In the genomic region with DNA sequence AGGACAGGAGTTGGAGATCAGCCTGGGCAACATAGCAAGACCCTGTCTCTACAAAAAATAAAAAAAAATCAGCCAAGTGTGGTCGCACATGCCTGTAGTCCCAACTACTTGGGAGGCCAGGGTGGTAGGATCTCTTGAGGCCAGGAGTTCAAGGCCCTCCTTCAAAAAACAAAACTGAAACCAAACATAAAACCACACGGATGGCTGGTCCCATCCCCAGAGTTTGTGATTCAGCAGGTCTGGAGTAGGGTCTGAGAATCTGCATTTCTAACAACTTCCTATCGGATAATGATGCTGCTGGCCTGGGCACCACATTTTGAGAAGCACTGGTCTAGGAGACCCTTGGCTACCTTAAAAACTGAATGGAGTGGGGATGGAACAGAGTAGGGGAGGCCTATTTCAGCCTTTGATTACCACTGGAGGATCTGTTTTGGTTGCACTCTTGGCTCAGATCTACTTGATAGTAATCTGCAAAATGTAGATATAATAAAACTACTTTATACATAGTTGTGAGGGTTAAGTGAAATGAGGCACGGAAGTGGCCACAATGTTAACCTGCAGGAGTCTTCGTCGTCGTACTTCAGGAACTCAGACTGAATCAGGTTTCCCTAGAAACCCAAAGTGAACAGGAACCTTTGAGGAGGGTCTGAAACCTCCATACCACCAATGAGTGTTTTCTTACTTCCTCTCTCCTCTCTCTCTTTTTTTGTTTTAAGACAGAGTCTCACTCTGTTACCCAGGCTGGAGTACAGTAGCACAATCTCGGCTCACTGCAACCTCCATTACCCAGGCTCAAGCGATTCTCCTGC, we compare ENCODE assay signal across 12 cellular contexts. TPM values are rescaled to one million over a fixed set of nuclear protein-coding genes. Genes with fewer than 3 reads are reported as not detected.
DNase-seq lines count a peak whose midpoint lies in the region; ATAC-seq and TF ChIP-seq lines count a peak whose summit lies in the region.
"Had no signal": no experiment of that assay in that cellular context is flagged by ENCODE, and none has a peak within 500 bp of the region (broad histone marks: within the 10 kb centered on the region; RNA-seq: fewer than 3 reads in every experiment).

No MANE protein-coding gene starts in this region.

- CTCF ChIA-PET in GM10248 (lab: Yijun Ruan, JAX) = interaction anchor here (1.2 to 3.6 kb wide), 6 partner anchors 11 to 125 kb away, joined by 3 to 16 read pairs (median 5); a partner anchor contains a TSS
- CTCF ChIA-PET in RWPE1 (lab: Yijun Ruan, JAX) = interaction anchor here (0.5 kb wide), 1 partner anchor 125 kb away, joined by 3 read pairs; no protein-coding TSS in a partner anchor

- no peak for TF ChIP-seq POLR2A in spleen (IDR thresholded peaks at IDR 0.05)

- TF ChIP-seq CTCF in GM10248 (IDR thresholded peaks at IDR 0.05; ENCODE audit: control extremely low read depth, extremely low read depth, low read depth, missing control alignments) = no peak
- no peak for TF ChIP-seq CTCF in RWPE1 (conservative IDR thresholded peaks at IDR 0.05; ENCODE audit: low read depth)
- TF ChIP-seq CTCF in spleen (IDR thresholded peaks at IDR 0.05 in 8 of 11, conservative IDR thresholded peaks at IDR 0.05 in 3 of 11) = no peak

- H3K4me1 ChIP-seq in spleen = peaks cover 0 to 12% (median 4%) of the 10 kb centered on the region in 6 donors

- POLR2A ChIA-PET in GM10248 (lab: Yijun Ruan, JAX) (no interaction called here), RWPE1 (lab: Yijun Ruan, JAX; ENCODE audit: low non-redundant PET) (no interaction called here)

- H3K9me3 ChIP-seq in spleen = no peaks in the 10 kb centered on the region

- DNase-seq in GM10248 (ENCODE audit: extremely low spot score) (peak; percentile 37), RWPE1 (ENCODE audit: low spot score) (no peak), GM03348 (ENCODE audit: low spot score) (no peak), spleen (no peak), SHP77 (lab: John Stamatoyannopoulos, UW) (no peak)
- DNase-seq in activated T-cell treated with anti-CD3 and anti-CD28 coated beads, Interleukin-2, amount 50 U/mL, for 48 hours = peak; percentile 37 to 43
- DNase-seq: EL had no signal

- H3K4me3 ChIP-seq in spleen = no peak overlapping the region
- H3K4me3 ChIP-seq: hepatocyte, K562, SK-N-MC had no signal

- ATAC-seq in GM19452 (IDR thresholded peaks at IDR 0.05; ENCODE audit: unreplicated experiment) (peak; percentile 88), HG03097 (IDR thresholded peaks at IDR 0.05; ENCODE audit: low FRiP score, unreplicated experiment) (peak; percentile 54)
- ATAC-seq: K562 had no signal

- intact Hi-C loops in spleen (cut with DNase I; ENCODE audit: low total_unique reads) = loop anchor here (10.0 kb wide), 1 partner anchor 125 kb away; no protein-coding TSS in a partner anchor

- peaks cover 0 to 10% (median 3%) of the 10 kb centered on the region in 6 donors for H3K36me3 ChIP-seq in spleen

- WGBS in spleen, 5 donors = 39 to 50% (median 46%) methylated on average over 9 of the region's 9 CpGs

- H3K27ac ChIP-seq in RWPE1 (no peak overlapping the region), spleen (peak overlapping the region in 1 of 8 donors; percentile 9)
- H3K27ac ChIP-seq: hepatocyte, SK-N-MC had no signal

- H3K27me3 ChIP-seq in spleen (replicated peaks in 1 of 7) = no peaks in the 10 kb centered on the region
- H3K27me3 ChIP-seq: hepatocyte had no signal

RNA-seq across cellular contexts. Expression of a gene that starts 25.5 kb away (rescaled TPM):
- 100 to 1,000 TPM in 6 of 7 donors, 10 to 100 TPM in 1; 87.0 to 148 (median 107) TPM for total RNA-seq in spleen
- polyA plus RNA-seq in spleen = 10 to 100 TPM; 25.9 to 50.4 (median 27.0) TPM

Comparison
In these comparisons a context has a peak if more than half of its experiments do, and no peak if none do; other contexts are left out.
1. DNase-seq: peak in GM10248 (single experiment) and activated T-cell treated with anti-CD3 and anti-CD28 coated beads, Interleukin-2, amount 50 U/mL, for 48 hours (2 of 2); none in RWPE1 (single experiment), GM03348 (single experiment), spleen (single experiment) and SHP77 (0 of 2).